Comparison of ENCODE assay signal across 20 cellular contexts in genomic region chr11:3816673-3817072, GRCh38.
"Had no signal": no experiment of that assay in that cellular context is flagged by ENCODE, and none has a peak within 500 bp of the region (broad histone marks: within the 10 kb centered on the region; RNA-seq: fewer than 3 reads in every experiment).

No MANE protein-coding gene starts in this region.

- H3K27me3 ChIP-seq: brain microvascular endothelial cell, uterus had no signal

- H3K4me1 Mint-ChIP-seq: activated CD4-positive, alpha-beta memory T cell treated with anti-CD3 and anti-CD28 coated beads, Interleukin-2, amount 10 ng/mL, durations not matched to agents 7 days and 5 days; activated naive CD8-positive, alpha-beta T cell treated with anti-CD3 and anti-CD28 coated beads, Interleukin-2, amount 50 U/mL, for 24 hours; stimulated activated memory B cell treated with anti-CD40 and anti-IgM and Interleukin-4, amounts not matched to agents 10 μg/mL and 1 μg/mL and 100 μg/mL, for 72 hours had no signal

- H3K79me2 ChIP-seq: parathyroid adenoma had no signal

- FAIRE-seq: colon, endometrium, frontal cortex, TTC549 had no signal

- H3K27ac ChIP-seq: brain microvascular endothelial cell, parathyroid adenoma, uterus had no signal

- H3K4me2 ChIP-seq: smooth muscle cell had no signal

- H3K4me3 Mint-ChIP-seq: activated CD4-positive, alpha-beta memory T cell treated with anti-CD3 and anti-CD28 coated beads, Interleukin-2, amount 10 ng/mL, durations not matched to agents 7 days and 5 days; activated naive CD4-positive, alpha-beta T cell treated with anti-CD3 and anti-CD28 coated beads for 36 hours; activated naive CD8-positive, alpha-beta T cell treated with anti-CD3 and anti-CD28 coated beads, Interleukin-2, amount 50 U/mL, for 24 hours; natural killer cell treated with Interleukin-12 subunit alpha and Interleukin-12 subunit beta and Interleukin-15 and Interleukin-18, amount 100 ng/mL, for 72 hours; stimulated activated memory B cell treated with anti-CD40 and anti-IgM and Interleukin-4, amounts not matched to agents 10 μg/mL and 1 μg/mL and 100 μg/mL, for 72 hours; T-helper 2 cell treated with Interferon-gamma antibody and Interleukin-4, amounts not matched to agents 5 μg/mL and 100 μg/mL, for 36 hours had no signal

- ATAC-seq: activated naive CD8-positive, alpha-beta T cell treated with anti-CD3 and anti-CD28 coated beads, Interleukin-2, amount 50 U/mL, for 24 hours; stimulated activated memory B cell treated with anti-CD40 and anti-IgM and Interleukin-4, amounts not matched to agents 10 μg/mL and 1 μg/mL and 100 μg/mL, for 72 hours had no signal

- H3K36me3 ChIP-seq: brain microvascular endothelial cell, uterus had no signal

- H2AFZ ChIP-seq: parathyroid adenoma had no signal

- H3K4me3 ChIP-seq: smooth muscle cell, uterus had no signal

- H3K27me3 Mint-ChIP-seq: activated CD4-positive, alpha-beta memory T cell treated with anti-CD3 and anti-CD28 coated beads, Interleukin-2, amount 10 ng/mL, durations not matched to agents 7 days and 5 days; activated naive CD8-positive, alpha-beta T cell treated with anti-CD3 and anti-CD28 coated beads, Interleukin-2, amount 50 U/mL, for 24 hours; natural killer cell treated with Interleukin-12 subunit alpha and Interleukin-12 subunit beta and Interleukin-15 and Interleukin-18, amount 100 ng/mL, for 72 hours; stimulated activated memory B cell treated with anti-CD40 and anti-IgM and Interleukin-4, amounts not matched to agents 10 μg/mL and 1 μg/mL and 100 μg/mL, for 72 hours had no signal

- H3K27ac Mint-ChIP-seq: activated CD4-positive, alpha-beta memory T cell treated with anti-CD3 and anti-CD28 coated beads, Interleukin-2, amount 10 ng/mL, durations not matched to agents 7 days and 5 days; activated naive CD4-positive, alpha-beta T cell treated with anti-CD3 and anti-CD28 coated beads for 36 hours; activated naive CD8-positive, alpha-beta T cell treated with anti-CD3 and anti-CD28 coated beads, Interleukin-2, amount 50 U/mL, for 24 hours; natural killer cell treated with Interleukin-12 subunit alpha and Interleukin-12 subunit beta and Interleukin-15 and Interleukin-18, amount 100 ng/mL, for 72 hours; stimulated activated memory B cell treated with anti-CD40 and anti-IgM and Interleukin-4, amounts not matched to agents 10 μg/mL and 1 μg/mL and 100 μg/mL, for 72 hours; T-helper 2 cell treated with Interferon-gamma antibody and Interleukin-4, amounts not matched to agents 5 μg/mL and 100 μg/mL, for 36 hours had no signal

- H3K36me3 Mint-ChIP-seq: natural killer cell treated with Interleukin-12 subunit alpha and Interleukin-12 subunit beta and Interleukin-15 and Interleukin-18, amount 100 ng/mL, for 72 hours had no signal

- H3K4me1 ChIP-seq: parathyroid adenoma, uterus had no signal

- H3K9ac ChIP-seq: parathyroid adenoma had no signal

- H3K9me3 Mint-ChIP-seq: activated CD4-positive, alpha-beta memory T cell treated with anti-CD3 and anti-CD28 coated beads, Interleukin-2, amount 10 ng/mL, durations not matched to agents 7 days and 5 days; activated naive CD4-positive, alpha-beta T cell treated with anti-CD3 and anti-CD28 coated beads for 36 hours; activated naive CD8-positive, alpha-beta T cell treated with anti-CD3 and anti-CD28 coated beads, Interleukin-2, amount 50 U/mL, for 24 hours; natural killer cell treated with Interleukin-12 subunit alpha and Interleukin-12 subunit beta and Interleukin-15 and Interleukin-18, amount 100 ng/mL, for 72 hours; stimulated activated memory B cell treated with anti-CD40 and anti-IgM and Interleukin-4, amounts not matched to agents 10 μg/mL and 1 μg/mL and 100 μg/mL, for 72 hours; T-helper 2 cell treated with Interferon-gamma antibody and Interleukin-4, amounts not matched to agents 5 μg/mL and 100 μg/mL, for 36 hours had no signal

- H3K9me3 ChIP-seq: uterus had no signal

- DNase-seq: activated CD4-positive, alpha-beta memory T cell treated with anti-CD3 and anti-CD28 coated beads, Interleukin-2, amount 10 ng/mL, durations not matched to agents 7 days and 5 days; activated CD4-positive, alpha-beta T cell treated with anti-CD3 and anti-CD28 coated beads for 4 hours; activated naive CD4-positive, alpha-beta T cell treated with anti-CD3 and anti-CD28 coated beads for 36 hours; activated naive CD8-positive, alpha-beta T cell treated with anti-CD3 and anti-CD28 coated beads, Interleukin-2, amount 50 U/mL, for 24 hours; activated T-cell treated with anti-CD3 and anti-CD28 coated beads, Interleukin-2, amount 50 U/mL, for 1 hour; anterior cingulate cortex; brain microvascular endothelial cell; central memory CD4-positive, alpha-beta T cell; erythroblast; stimulated activated CD4-positive, alpha-beta T cell treated with anti-CD3 and anti-CD28 coated beads, Interleukin-4, amount 100 ng/mL, for 24 hours; uterus had no signal
